ENCODE assay signal across 8 cellular contexts in the genomic region with DNA sequence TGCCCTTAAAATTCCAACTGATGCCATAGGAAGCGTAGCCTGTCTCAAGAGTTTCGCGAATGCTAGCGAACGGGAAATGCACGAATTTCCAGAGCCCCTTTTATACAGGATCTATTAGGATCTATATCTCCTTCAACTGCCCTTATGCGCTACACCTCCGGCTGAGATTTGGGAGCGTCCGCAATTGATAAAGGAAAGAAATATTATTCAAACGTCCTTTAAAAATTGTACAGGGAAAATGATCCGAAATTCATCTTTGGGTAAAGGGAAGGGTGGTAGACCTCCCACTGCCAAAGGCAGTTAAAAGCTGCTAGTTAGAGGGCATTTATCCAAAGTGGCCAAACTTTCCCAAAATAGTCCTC. TPM values are rescaled to one million over a fixed set of nuclear protein-coding genes. Genes with fewer than 3 reads are reported as not detected.
DNase-seq lines count a peak whose midpoint lies in the region; ATAC-seq and TF ChIP-seq lines count a peak whose summit lies in the region.

No MANE protein-coding gene starts in this region.

- POLR2A ChIA-PET in HCT116 (lab: Charles Lee), result interaction anchor here (0.8 kb wide), 1 partner anchor 604 kb away, joined by 3 read pairs; no protein-coding TSS in a partner anchor

- H3K27me3 Mint-ChIP-seq in activated T-helper 1 cell treated with anti-CD3 and anti-CD28 coated beads, Interleukin-12 subunit alpha, Interleukin-12 subunit beta, Interleukin-2, Interleukin-4 antibody, amounts not matched to agents 30 ng/mL and 10 ng/mL and 1 ng/mL, durations not matched to agents 14 hours and 24 hours and 36 hours (ENCODE audit: insufficient read depth), result peaks cover 35% of the 10 kb centered on the region

- H4K20me1 ChIP-seq in HCT116 (ENCODE audit: insufficient read depth), result no peaks in the 10 kb centered on the region

- no peaks in the 10 kb centered on the region for H3K36me3 ChIP-seq in HCT116 (ENCODE audit: control insufficient read depth in 1 of 2, insufficient read depth in 2 of 2, low read length in 2 of 2)
- no peaks in the 10 kb centered on the region for H3K36me3 ChIP-seq in spleen

- no peaks in the 10 kb centered on the region for H3K9me2 ChIP-seq in HCT116 (ENCODE audit: insufficient read depth)

- BruUV-seq in HCT116 (replicated peaks; lab: Mats Ljungman, UMichigan), result no TSS peak

- ATAC-seq in HCT116 (no peak), GM21381 (IDR thresholded peaks at IDR 0.05; ENCODE audit: unreplicated experiment) (no peak), GM21576 (IDR thresholded peaks at IDR 0.05; ENCODE audit: unreplicated experiment) (no peak)

- H3K4me1 Mint-ChIP-seq in activated T-helper 1 cell treated with anti-CD3 and anti-CD28 coated beads, Interleukin-12 subunit alpha, Interleukin-12 subunit beta, Interleukin-2, Interleukin-4 antibody, amounts not matched to agents 30 ng/mL and 10 ng/mL and 1 ng/mL, durations not matched to agents 14 hours and 24 hours and 36 hours (ENCODE audit: low read depth), result peaks cover 23% of the 10 kb centered on the region

- H2AFZ ChIP-seq in HCT116 (ENCODE audit: low read depth, low read length, poor library complexity, severe bottlenecking), result peak overlapping the region; percentile 91

- peak overlapping the region; percentile 99 for H3K4me2 ChIP-seq in HCT116 (ENCODE audit: low read length)

- CTCF ChIA-PET in HCT116 (lab: Charles Lee), result no interaction called here

- peak overlapping the region; percentile 53 for H3K9ac ChIP-seq in HCT116 (ENCODE audit: low read length)

- peak overlapping the region; percentile 96 for H3K4me3 Mint-ChIP-seq in activated T-helper 1 cell treated with anti-CD3 and anti-CD28 coated beads, Interleukin-12 subunit alpha, Interleukin-12 subunit beta, Interleukin-2, Interleukin-4 antibody, amounts not matched to agents 30 ng/mL and 10 ng/mL and 1 ng/mL, durations not matched to agents 14 hours and 24 hours and 36 hours

- TF ChIP-seq POLR2A in HCT116 (IDR thresholded peaks at IDR 0.05; ENCODE audit: borderline replicate concordance, extremely low read depth, insufficient read depth, insufficient read length) (no peak), spleen (IDR thresholded peaks at IDR 0.05) (no peak)

- DNase-seq in HCT116 (ENCODE audit: low read depth, low spot score) (no peak), spleen (no peak), GOT3 (lab: John Stamatoyannopoulos, UW) (no peak), NCI-H345 treated with DMSO at 0.1 percent for 48 hours (lab: John Stamatoyannopoulos, UW; ENCODE audit: unreplicated experiment) (no peak)
- no peak for DNase-seq in activated T-helper 1 cell treated with anti-CD3 and anti-CD28 coated beads, Interleukin-12 subunit alpha, Interleukin-12 subunit beta, Interleukin-2, Interleukin-4 antibody, amounts not matched to agents 30 ng/mL and 10 ng/mL and 1 ng/mL, durations not matched to agents 14 hours and 24 hours and 36 hours (ENCODE audit: low spot score)

- intact Hi-C loops in HCT116 (cut with micrococcal nuclease), result loop anchor here (10.0 kb wide), 1 partner anchor 457 kb away; no protein-coding TSS in a partner anchor
- intact Hi-C loops in activated T-helper 1 cell treated with anti-CD3 and anti-CD28 coated beads, Interleukin-12 subunit alpha, Interleukin-12 subunit beta, Interleukin-2, Interleukin-4 antibody, amounts not matched to agents 30 ng/mL and 10 ng/mL and 1 ng/mL, durations not matched to agents 14 hours and 24 hours and 36 hours (cut with micrococcal nuclease), result loop anchor here (5.0 to 10.0 kb wide), 6 partner anchors 379 to 759 kb away; a partner anchor contains a TSS
- intact Hi-C loops in spleen (cut with DNase I; ENCODE audit: low total_unique reads), result loop anchor here (10.0 kb wide), 1 partner anchor 377 kb away; no protein-coding TSS in a partner anchor

- no peaks in the 10 kb centered on the region for H3K79me2 ChIP-seq in HCT116 (ENCODE audit: insufficient read depth, low read length)

- H3K9me3 ChIP-seq in HCT116 (ENCODE audit: control insufficient read depth in 1 of 2, insufficient read depth in 1 of 2, low read depth in 1 of 2, low read length in 2 of 2), result no peaks in the 10 kb centered on the region
- H3K9me3 ChIP-seq in iPS-18c (ENCODE audit: control insufficient read depth, insufficient read depth, low read length), result no peaks in the 10 kb centered on the region
- no peaks in the 10 kb centered on the region for H3K9me3 ChIP-seq in spleen

- H3K4me1 ChIP-seq in HCT116 (ENCODE audit: control insufficient read depth in 1 of 2, insufficient read depth in 2 of 2, low read length in 2 of 2) (peaks cover 4 to 27% of the 10 kb centered on the region in 2 experiments; a peak in 3 of 4 replicates), spleen (peaks cover 5 to 71% (median 43%) of the 10 kb centered on the region in 6 donors)

- RAD21 ChIA-PET in HCT116 (lab: Charles Lee; ENCODE audit: low non-redundant PET in 1 of 2, low total read pairs in 2 of 2, uncharacterized antibody in 2 of 2, unreplicated experiment in 2 of 2), result no interaction called here

- no peaks in the 10 kb centered on the region; the same call in 1 of the 2 replicates for H3K27me3 ChIP-seq in HCT116 (ENCODE audit: insufficient read depth, low read length)
- peaks cover 0 to 50% (median 0%) of the 10 kb centered on the region in 7 donors for H3K27me3 ChIP-seq in spleen (replicated peaks in 1 of 7)

- H3K27ac ChIP-seq in HCT116 (ENCODE audit: low read depth, low read length), result no peak overlapping the region
- peak overlapping the region; percentile 91 to 98 (median 95) for H3K27ac ChIP-seq in spleen

- WGBS in spleen, 5 donors, result 2 to 8% (median 3%) methylated on average over 12 of the region's 12 CpGs

- H3K36me3 Mint-ChIP-seq in activated T-helper 1 cell treated with anti-CD3 and anti-CD28 coated beads, Interleukin-12 subunit alpha, Interleukin-12 subunit beta, Interleukin-2, Interleukin-4 antibody, amounts not matched to agents 30 ng/mL and 10 ng/mL and 1 ng/mL, durations not matched to agents 14 hours and 24 hours and 36 hours (ENCODE audit: low read depth), result no peaks in the 10 kb centered on the region

- H3K4me3 ChIP-seq in HCT116 (replicated peaks in 1 of 2; ENCODE audit: low read depth in 1 of 2, low read length in 2 of 2) (peak overlapping the region; percentile 76 to 87), iPS-18c (ENCODE audit: insufficient read depth, low read depth, low read length) (peak overlapping the region; percentile 81), spleen (peak overlapping the region; percentile 76 to 96 (median 94))

- TF ChIP-seq RAD21 in HCT116 (IDR thresholded peaks at IDR 0.05; ENCODE audit: low read depth), result no peak

- TF ChIP-seq CTCF in HCT116 (IDR thresholded peaks at IDR 0.05 in 2 of 3, conservative IDR thresholded peaks at IDR 0.05 in 1 of 3; ENCODE audit: borderline replicate concordance in 1 of 3, insufficient read depth in 1 of 3, low read depth in 2 of 3, low read length in 2 of 3) (no peak), spleen (IDR thresholded peaks at IDR 0.05 in 8 of 11, conservative IDR thresholded peaks at IDR 0.05 in 3 of 11) (no peak)

- H3K27ac Mint-ChIP-seq in activated T-helper 1 cell treated with anti-CD3 and anti-CD28 coated beads, Interleukin-12 subunit alpha, Interleukin-12 subunit beta, Interleukin-2, Interleukin-4 antibody, amounts not matched to agents 30 ng/mL and 10 ng/mL and 1 ng/mL, durations not matched to agents 14 hours and 24 hours and 36 hours, result no peak overlapping the region

- no peaks in the 10 kb centered on the region for H3K9me3 Mint-ChIP-seq in activated T-helper 1 cell treated with anti-CD3 and anti-CD28 coated beads, Interleukin-12 subunit alpha, Interleukin-12 subunit beta, Interleukin-2, Interleukin-4 antibody, amounts not matched to agents 30 ng/mL and 10 ng/mL and 1 ng/mL, durations not matched to agents 14 hours and 24 hours and 36 hours

TF ChIP-seq in HCT116, 20 proteins besides CTCF, POLR2A, EP300 and RAD21 (continues in another document):
- TF ChIP-seq FOSL1 (IDR thresholded peaks at IDR 0.05; ENCODE audit: low read depth), result no peak
- no peak for TF ChIP-seq YY1 (IDR thresholded peaks at IDR 0.05; ENCODE audit: extremely low read depth, insufficient replicate concordance, low read depth, low read length)
- no peak for TF ChIP-seq JUND (IDR thresholded peaks at IDR 0.05)
- TF ChIP-seq, protein P1, sequence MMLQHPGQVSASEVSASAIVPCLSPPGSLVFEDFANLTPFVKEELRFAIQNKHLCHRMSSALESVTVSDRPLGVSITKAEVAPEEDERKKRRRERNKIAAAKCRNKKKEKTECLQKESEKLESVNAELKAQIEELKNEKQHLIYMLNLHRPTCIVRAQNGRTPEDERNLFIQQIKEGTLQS (IDR thresholded peaks at IDR 0.05), result no peak
- TF ChIP-seq CEBPB (IDR thresholded peaks at IDR 0.05; ENCODE audit: low read depth), result no peak
- no peak for TF ChIP-seq POLR2AphosphoS5 (IDR thresholded peaks at IDR 0.05; ENCODE audit: low read depth, low read length)
- TF ChIP-seq, protein P2, sequence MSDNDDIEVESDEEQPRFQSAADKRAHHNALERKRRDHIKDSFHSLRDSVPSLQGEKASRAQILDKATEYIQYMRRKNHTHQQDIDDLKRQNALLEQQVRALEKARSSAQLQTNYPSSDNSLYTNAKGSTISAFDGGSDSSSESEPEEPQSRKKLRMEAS (IDR thresholded peaks at IDR 0.05), result no peak

RNA-seq across cellular contexts. Expression of a gene that starts 0.6 kb away (rescaled TPM):
- 2.7 TPM for total RNA-seq in HCT116 (2021; ENCODE audit: unreplicated experiment)
- 0.87 and 1.5 TPM in 2 replicates for polyA plus RNA-seq in HCT116 (2012)
- 0.24 and 0.29 TPM in 2 replicates for total RNA-seq in activated T-helper 1 cell treated with anti-CD3 and anti-CD28 coated beads, Interleukin-12 subunit alpha, Interleukin-12 subunit beta, Interleukin-2, Interleukin-4 antibody, amounts not matched to agents 30 ng/mL and 10 ng/mL and 1 ng/mL, durations not matched to agents 14 hours and 24 hours and 36 hours
- 10 to 100 TPM; 13.6 to 25.9 (median 18.2) TPM for total RNA-seq in spleen
- polyA plus RNA-seq in spleen, result 1 to 10 TPM; 1.2 to 2.5 (median 1.3) TPM
